ENCODE assay signal across 1 cellular context in the genomic region with DNA sequence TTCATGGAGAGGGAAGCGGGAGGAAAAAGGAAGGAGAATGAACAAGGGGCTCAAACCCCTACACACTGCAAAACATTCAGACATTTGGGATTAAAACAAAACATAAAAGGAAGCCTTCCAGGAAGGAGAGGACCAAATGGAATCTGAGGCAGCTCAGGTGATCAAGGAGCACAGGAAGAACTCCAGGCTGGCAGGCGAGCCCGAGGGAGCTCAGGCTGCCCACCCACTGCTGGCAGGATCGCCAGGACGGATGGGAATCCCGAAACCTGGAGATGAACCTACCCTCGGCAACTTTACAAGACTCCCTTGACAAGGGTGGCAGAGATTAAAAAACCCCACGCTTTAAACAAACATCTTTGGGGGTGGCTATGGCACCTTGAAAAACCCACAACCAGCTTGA.
TF ChIP-seq lines count a peak whose summit lies in the region.

No MANE protein-coding gene starts in this region.

TF ChIP-seq in GM23338, 12 proteins besides CTCF, POLR2A, EP300 and RAD21 (continued from another document):
- TF ChIP-seq, protein P1, sequence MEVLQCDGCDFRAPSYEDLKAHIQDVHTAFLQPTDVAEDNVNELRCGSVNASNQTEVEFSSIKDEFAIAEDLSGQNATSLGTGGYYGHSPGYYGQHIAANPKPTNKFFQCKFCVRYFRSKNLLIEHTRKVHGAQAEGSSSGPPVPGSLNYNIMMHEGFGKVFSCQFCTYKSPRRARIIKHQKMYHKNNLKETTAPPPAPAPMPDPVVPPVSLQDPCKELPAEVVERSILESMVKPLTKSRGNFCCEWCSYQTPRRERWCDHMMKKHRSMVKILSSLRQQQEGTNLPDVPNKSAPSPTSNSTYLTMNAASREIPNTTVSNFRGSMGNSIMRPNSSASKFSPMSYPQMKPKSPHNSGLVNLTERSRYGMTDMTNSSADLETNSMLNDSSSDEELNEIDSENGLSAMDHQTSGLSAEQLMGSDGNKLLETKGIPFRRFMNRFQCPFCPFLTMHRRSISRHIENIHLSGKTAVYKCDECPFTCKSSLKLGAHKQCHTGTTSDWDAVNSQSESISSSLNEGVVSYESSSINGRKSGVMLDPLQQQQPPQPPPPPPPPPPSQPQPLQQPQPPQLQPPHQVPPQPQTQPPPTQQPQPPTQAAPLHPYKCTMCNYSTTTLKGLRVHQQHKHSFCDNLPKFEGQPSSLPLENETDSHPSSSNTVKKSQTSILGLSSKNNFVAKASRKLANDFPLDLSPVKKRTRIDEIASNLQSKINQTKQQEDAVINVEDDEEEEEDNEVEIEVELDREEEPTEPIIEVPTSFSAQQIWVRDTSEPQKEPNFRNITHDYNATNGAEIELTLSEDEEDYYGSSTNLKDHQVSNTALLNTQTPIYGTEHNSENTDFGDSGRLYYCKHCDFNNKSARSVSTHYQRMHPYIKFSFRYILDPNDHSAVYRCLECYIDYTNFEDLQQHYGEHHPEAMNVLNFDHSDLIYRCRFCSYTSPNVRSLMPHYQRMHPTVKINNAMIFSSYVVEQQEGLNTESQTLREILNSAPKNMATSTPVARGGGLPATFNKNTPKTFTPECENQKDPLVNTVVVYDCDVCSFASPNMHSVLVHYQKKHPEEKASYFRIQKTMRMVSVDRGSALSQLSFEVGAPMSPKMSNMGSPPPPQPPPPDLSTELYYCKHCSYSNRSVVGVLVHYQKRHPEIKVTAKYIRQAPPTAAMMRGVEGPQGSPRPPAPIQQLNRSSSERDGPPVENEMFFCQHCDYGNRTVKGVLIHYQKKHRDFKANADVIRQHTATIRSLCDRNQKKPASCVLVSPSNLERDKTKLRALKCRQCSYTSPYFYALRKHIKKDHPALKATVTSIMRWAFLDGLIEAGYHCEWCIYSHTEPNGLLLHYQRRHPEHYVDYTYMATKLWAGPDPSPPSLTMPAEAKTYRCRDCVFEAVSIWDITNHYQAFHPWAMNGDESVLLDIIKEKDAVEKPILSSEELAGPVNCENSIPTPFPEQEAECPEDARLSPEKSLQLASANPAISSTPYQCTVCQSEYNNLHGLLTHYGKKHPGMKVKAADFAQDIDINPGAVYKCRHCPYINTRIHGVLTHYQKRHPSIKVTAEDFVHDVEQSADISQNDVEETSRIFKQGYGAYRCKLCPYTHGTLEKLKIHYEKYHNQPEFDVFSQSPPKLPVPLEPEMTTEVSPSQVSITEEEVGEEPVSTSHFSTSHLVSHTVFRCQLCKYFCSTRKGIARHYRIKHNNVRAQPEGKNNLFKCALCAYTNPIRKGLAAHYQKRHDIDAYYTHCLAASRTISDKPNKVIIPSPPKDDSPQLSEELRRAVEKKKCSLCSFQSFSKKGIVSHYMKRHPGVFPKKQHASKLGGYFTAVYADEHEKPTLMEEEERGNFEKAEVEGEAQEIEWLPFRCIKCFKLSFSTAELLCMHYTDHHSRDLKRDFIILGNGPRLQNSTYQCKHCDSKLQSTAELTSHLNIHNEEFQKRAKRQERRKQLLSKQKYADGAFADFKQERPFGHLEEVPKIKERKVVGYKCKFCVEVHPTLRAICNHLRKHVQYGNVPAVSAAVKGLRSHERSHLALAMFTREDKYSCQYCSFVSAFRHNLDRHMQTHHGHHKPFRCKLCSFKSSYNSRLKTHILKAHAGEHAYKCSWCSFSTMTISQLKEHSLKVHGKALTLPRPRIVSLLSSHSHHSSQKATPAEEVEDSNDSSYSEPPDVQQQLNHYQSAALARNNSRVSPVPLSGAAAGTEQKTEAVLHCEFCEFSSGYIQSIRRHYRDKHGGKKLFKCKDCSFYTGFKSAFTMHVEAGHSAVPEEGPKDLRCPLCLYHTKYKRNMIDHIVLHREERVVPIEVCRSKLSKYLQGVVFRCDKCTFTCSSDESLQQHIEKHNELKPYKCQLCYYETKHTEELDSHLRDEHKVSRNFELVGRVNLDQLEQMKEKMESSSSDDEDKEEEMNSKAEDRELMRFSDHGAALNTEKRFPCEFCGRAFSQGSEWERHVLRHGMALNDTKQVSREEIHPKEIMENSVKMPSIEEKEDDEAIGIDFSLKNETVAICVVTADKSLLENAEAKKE (CRISPR knock-in tag; IDR thresholded peaks at IDR 0.05): no peak
- TF ChIP-seq CREB1 (CRISPR knock-in tag; IDR thresholded peaks at IDR 0.05; ENCODE audit: low read depth): no peak
- no peak for TF ChIP-seq NANOG (IDR thresholded peaks at IDR 0.05; ENCODE audit: borderline replicate concordance)
- TF ChIP-seq POLR2AphosphoS5 (IDR thresholded peaks at IDR 0.05; ENCODE audit: low read depth): no peak
